3 cellular contexts compared by ENCODE assay signal in the genomic region with DNA sequence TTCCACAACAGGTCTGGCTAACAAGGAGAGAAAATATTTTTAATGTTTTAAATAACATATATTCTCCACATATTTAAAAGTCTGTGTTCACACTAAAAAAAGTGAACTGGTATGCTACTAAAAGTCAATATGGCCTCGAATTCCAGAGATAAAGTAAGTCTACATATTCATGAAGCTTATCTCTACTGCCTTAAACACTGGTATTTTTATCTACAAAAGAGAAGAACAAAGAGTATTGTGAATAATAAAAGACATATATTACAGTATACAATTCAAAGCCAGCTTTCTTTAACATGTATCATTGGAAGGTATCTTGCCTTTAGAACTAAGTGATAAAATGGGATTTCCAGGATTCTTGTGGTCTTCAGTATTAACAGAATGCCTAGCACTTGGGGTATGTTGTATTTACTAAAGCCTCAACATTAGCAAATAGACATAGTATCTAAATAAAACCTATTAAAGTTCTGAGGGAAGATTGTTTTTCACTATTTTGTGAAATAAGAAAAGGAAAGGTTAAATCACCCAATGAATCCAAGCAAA.
TF ChIP-seq lines count a peak whose summit lies in the region.

No MANE protein-coding gene starts in this region.

TF ChIP-seq in GM23338, 12 proteins besides CTCF, POLR2A, EP300 and RAD21 (continues in another document):
- TF ChIP-seq, protein P1, sequence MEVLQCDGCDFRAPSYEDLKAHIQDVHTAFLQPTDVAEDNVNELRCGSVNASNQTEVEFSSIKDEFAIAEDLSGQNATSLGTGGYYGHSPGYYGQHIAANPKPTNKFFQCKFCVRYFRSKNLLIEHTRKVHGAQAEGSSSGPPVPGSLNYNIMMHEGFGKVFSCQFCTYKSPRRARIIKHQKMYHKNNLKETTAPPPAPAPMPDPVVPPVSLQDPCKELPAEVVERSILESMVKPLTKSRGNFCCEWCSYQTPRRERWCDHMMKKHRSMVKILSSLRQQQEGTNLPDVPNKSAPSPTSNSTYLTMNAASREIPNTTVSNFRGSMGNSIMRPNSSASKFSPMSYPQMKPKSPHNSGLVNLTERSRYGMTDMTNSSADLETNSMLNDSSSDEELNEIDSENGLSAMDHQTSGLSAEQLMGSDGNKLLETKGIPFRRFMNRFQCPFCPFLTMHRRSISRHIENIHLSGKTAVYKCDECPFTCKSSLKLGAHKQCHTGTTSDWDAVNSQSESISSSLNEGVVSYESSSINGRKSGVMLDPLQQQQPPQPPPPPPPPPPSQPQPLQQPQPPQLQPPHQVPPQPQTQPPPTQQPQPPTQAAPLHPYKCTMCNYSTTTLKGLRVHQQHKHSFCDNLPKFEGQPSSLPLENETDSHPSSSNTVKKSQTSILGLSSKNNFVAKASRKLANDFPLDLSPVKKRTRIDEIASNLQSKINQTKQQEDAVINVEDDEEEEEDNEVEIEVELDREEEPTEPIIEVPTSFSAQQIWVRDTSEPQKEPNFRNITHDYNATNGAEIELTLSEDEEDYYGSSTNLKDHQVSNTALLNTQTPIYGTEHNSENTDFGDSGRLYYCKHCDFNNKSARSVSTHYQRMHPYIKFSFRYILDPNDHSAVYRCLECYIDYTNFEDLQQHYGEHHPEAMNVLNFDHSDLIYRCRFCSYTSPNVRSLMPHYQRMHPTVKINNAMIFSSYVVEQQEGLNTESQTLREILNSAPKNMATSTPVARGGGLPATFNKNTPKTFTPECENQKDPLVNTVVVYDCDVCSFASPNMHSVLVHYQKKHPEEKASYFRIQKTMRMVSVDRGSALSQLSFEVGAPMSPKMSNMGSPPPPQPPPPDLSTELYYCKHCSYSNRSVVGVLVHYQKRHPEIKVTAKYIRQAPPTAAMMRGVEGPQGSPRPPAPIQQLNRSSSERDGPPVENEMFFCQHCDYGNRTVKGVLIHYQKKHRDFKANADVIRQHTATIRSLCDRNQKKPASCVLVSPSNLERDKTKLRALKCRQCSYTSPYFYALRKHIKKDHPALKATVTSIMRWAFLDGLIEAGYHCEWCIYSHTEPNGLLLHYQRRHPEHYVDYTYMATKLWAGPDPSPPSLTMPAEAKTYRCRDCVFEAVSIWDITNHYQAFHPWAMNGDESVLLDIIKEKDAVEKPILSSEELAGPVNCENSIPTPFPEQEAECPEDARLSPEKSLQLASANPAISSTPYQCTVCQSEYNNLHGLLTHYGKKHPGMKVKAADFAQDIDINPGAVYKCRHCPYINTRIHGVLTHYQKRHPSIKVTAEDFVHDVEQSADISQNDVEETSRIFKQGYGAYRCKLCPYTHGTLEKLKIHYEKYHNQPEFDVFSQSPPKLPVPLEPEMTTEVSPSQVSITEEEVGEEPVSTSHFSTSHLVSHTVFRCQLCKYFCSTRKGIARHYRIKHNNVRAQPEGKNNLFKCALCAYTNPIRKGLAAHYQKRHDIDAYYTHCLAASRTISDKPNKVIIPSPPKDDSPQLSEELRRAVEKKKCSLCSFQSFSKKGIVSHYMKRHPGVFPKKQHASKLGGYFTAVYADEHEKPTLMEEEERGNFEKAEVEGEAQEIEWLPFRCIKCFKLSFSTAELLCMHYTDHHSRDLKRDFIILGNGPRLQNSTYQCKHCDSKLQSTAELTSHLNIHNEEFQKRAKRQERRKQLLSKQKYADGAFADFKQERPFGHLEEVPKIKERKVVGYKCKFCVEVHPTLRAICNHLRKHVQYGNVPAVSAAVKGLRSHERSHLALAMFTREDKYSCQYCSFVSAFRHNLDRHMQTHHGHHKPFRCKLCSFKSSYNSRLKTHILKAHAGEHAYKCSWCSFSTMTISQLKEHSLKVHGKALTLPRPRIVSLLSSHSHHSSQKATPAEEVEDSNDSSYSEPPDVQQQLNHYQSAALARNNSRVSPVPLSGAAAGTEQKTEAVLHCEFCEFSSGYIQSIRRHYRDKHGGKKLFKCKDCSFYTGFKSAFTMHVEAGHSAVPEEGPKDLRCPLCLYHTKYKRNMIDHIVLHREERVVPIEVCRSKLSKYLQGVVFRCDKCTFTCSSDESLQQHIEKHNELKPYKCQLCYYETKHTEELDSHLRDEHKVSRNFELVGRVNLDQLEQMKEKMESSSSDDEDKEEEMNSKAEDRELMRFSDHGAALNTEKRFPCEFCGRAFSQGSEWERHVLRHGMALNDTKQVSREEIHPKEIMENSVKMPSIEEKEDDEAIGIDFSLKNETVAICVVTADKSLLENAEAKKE (CRISPR knock-in tag; IDR thresholded peaks at IDR 0.05) = no peak
- TF ChIP-seq STAT1 (IDR thresholded peaks at IDR 0.05; ENCODE audit: unreplicated experiment) (no peak), EZH2 (IDR thresholded peaks at IDR 0.05; ENCODE audit: low read depth, unreplicated experiment) (no peak), NANOG (IDR thresholded peaks at IDR 0.05; ENCODE audit: borderline replicate concordance) (no peak), JUNB (IDR thresholded peaks at IDR 0.05; ENCODE audit: unreplicated experiment) (no peak)

TF ChIP-seq in WTC11, 78 proteins besides CTCF, POLR2A, EP300 and RAD21:
- TF ChIP-seq ZNF671 (CRISPR knock-in tag; IDR thresholded peaks at IDR 0.05) = no peak
- TF ChIP-seq, protein P2, sequence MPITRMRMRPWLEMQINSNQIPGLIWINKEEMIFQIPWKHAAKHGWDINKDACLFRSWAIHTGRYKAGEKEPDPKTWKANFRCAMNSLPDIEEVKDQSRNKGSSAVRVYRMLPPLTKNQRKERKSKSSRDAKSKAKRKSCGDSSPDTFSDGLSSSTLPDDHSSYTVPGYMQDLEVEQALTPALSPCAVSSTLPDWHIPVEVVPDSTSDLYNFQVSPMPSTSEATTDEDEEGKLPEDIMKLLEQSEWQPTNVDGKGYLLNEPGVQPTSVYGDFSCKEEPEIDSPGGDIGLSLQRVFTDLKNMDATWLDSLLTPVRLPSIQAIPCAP (CRISPR knock-in tag; IDR thresholded peaks at IDR 0.05) = no peak
- TF ChIP-seq, protein P3, sequence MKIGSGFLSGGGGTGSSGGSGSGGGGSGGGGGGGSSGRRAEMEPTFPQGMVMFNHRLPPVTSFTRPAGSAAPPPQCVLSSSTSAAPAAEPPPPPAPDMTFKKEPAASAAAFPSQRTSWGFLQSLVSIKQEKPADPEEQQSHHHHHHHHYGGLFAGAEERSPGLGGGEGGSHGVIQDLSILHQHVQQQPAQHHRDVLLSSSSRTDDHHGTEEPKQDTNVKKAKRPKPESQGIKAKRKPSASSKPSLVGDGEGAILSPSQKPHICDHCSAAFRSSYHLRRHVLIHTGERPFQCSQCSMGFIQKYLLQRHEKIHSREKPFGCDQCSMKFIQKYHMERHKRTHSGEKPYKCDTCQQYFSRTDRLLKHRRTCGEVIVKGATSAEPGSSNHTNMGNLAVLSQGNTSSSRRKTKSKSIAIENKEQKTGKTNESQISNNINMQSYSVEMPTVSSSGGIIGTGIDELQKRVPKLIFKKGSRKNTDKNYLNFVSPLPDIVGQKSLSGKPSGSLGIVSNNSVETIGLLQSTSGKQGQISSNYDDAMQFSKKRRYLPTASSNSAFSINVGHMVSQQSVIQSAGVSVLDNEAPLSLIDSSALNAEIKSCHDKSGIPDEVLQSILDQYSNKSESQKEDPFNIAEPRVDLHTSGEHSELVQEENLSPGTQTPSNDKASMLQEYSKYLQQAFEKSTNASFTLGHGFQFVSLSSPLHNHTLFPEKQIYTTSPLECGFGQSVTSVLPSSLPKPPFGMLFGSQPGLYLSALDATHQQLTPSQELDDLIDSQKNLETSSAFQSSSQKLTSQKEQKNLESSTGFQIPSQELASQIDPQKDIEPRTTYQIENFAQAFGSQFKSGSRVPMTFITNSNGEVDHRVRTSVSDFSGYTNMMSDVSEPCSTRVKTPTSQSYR (CRISPR knock-in tag; IDR thresholded peaks at IDR 0.05) = no peak
- no peak for TF ChIP-seq MYBL2 (CRISPR knock-in tag; IDR thresholded peaks at IDR 0.05)
- TF ChIP-seq ZNF416 (CRISPR knock-in tag; IDR thresholded peaks at IDR 0.05) = no peak
- no peak for TF ChIP-seq HMGA2 (CRISPR knock-in tag; IDR thresholded peaks at IDR 0.05)

TF ChIP-seq in HepG2, 621 proteins besides CTCF, POLR2A, EP300 and RAD21:
- TF ChIP-seq ZNF431 (CRISPR knock-in tag; IDR thresholded peaks at IDR 0.05; ENCODE audit: borderline replicate concordance, low read depth) (no peak), MYC (CRISPR knock-in tag; IDR thresholded peaks at IDR 0.05; ENCODE audit: borderline replicate concordance) (no peak), HMG20A (CRISPR knock-in tag; IDR thresholded peaks at IDR 0.05; ENCODE audit: borderline replicate concordance) (no peak), FOXJ3 (CRISPR knock-in tag; IDR thresholded peaks at IDR 0.05; ENCODE audit: borderline replicate concordance) (no peak), ZNF253 (CRISPR knock-in tag; IDR thresholded peaks at IDR 0.05; ENCODE audit: borderline replicate concordance) (no peak)
